8 cellular contexts compared by ENCODE assay signal in genomic region chr4:1856071-1856919, GRCh38. TPM values are rescaled to one million over a fixed set of nuclear protein-coding genes. Genes with fewer than 3 reads are reported as not detected.
A peak's percentile ranks its signal among the peaks of the same experiment; 100 is the strongest.
DNase-seq lines count a peak whose midpoint lies in the region; FAIRE-seq and TF ChIP-seq lines count a peak whose summit lies in the region.

TSS of gene LETM1 (minus strand) at chr4:1856156. CDS start at chr4:1855950, 206 bp downstream.

- TF ChIP-seq RAD21 in neural cell (conservative IDR thresholded peaks at IDR 0.05): no peak

- DNase-seq in ELR (ENCODE audit: low read depth) (peak; percentile 91), H54 (ENCODE audit: insufficient read length, low spot score) (peak; percentile 85), LoVo (ENCODE audit: low spot score) (peak; percentile 95), fibroblast of the aortic adventitia (ENCODE audit: low read depth) (peak; percentile 92), stomach (peak; percentile 96)
- DNase-seq in activated effector memory CD4-positive, alpha-beta T cell treated with Interleukin-2 at 50 U/mL for 16 hours: peak; percentile 88

- peak within 1 kb of the TSS; percentile 51 for H2AFZ ChIP-seq in neural cell (ENCODE audit: low read depth, low read length)

- no peaks in the 10 kb centered on the region for H3K36me3 ChIP-seq in neural cell (ENCODE audit: insufficient read depth, low read length)
- H3K36me3 ChIP-seq in stomach: no peaks in the 10 kb centered on the region

- WGBS in stomach, 5 donors: 0 to 1% (median 1%) methylated on average over 14 to 106 of the region's 106 CpGs; no CpG with 5 or more reads in 1 of the 5 donors

- peaks cover 37 to 58% (median 56%) of the 10 kb centered on the region in 4 donors for H3K4me1 ChIP-seq in stomach

- TF ChIP-seq EP300 in neural cell (conservative IDR thresholded peaks at IDR 0.05; ENCODE audit: poor library complexity, severe bottlenecking) (no peak), stomach (IDR thresholded peaks at IDR 0.05) (no peak)

- H4K20me1 ChIP-seq in neural cell (ENCODE audit: insufficient read depth): no peaks in the 10 kb centered on the region

- no peak for FAIRE-seq in H54 (lab: Jason Lieb, UNC)

- TF ChIP-seq POLR2A in H54 (IDR thresholded peaks at IDR 0.05; ENCODE audit: low read depth, low read length) (peak; percentile 73), Raji (IDR thresholded peaks at IDR 0.05; ENCODE audit: insufficient read depth, low read depth, low read length) (peak; percentile 91), stomach (IDR thresholded peaks at IDR 0.05) (peak in 1 of 4 donors; percentile 32)

- H3K79me2 ChIP-seq in neural cell (replicated peaks; ENCODE audit: insufficient read depth, low read length): peaks cover 13% of the 10 kb centered on the region

- no peaks in the 10 kb centered on the region for H3K27me3 ChIP-seq in neural cell (ENCODE audit: insufficient read depth, low read depth, low read length)
- no peaks in the 10 kb centered on the region for H3K27me3 ChIP-seq in stomach

- H3K9me3 ChIP-seq in neural cell (ENCODE audit: low read length): no peaks in the 10 kb centered on the region
- H3K9me3 ChIP-seq in stomach: no peaks in the 10 kb centered on the region

- no peaks in the 10 kb centered on the region for H3K9me2 ChIP-seq in neural cell (ENCODE audit: insufficient read depth, low read length)

- intact Hi-C loops in stomach (cut with DNase I; ENCODE audit: low total_unique reads): no loop called here

- no peak for TF ChIP-seq CTCF in fibroblast of the aortic adventitia (IDR thresholded peaks at IDR 0.05; ENCODE audit: insufficient read depth, low read length)
- TF ChIP-seq CTCF in neural cell (IDR thresholded peaks at IDR 0.05; ENCODE audit: poor library complexity, severe bottlenecking): peak; percentile 31
- TF ChIP-seq CTCF in stomach (IDR thresholded peaks at IDR 0.05): no peak

- H3K4me2 ChIP-seq in neural cell (ENCODE audit: low read length): peak within 1 kb of the TSS; percentile 48

- no peaks in the 10 kb centered on the region for H3F3A ChIP-seq in neural cell (ENCODE audit: insufficient read depth, low read length, poor library complexity, severe bottlenecking)

- H3K4me3 ChIP-seq in fibroblast of the aortic adventitia (ENCODE audit: low read depth, low read length) (peak within 1 kb of the TSS; percentile 92), neural cell (ENCODE audit: low read length) (peak within 1 kb of the TSS; percentile 98), stomach (peak within 1 kb of the TSS; percentile 71 to 98 (median 90))

- H3K27ac ChIP-seq in neural cell (ENCODE audit: low read length) (peak within 1 kb of the TSS; percentile 44), stomach (peak within 1 kb of the TSS; percentile 79 to 94 (median 91))

- H3K9ac ChIP-seq in neural cell (ENCODE audit: low read length): peak within 1 kb of the TSS; percentile 74

TF ChIP-seq in neural cell, 6 proteins besides CTCF, POLR2A, EP300 and RAD21:
- TF ChIP-seq REST (IDR thresholded peaks at IDR 0.05; ENCODE audit: borderline replicate concordance) (no peak), SMC3 (conservative IDR thresholded peaks at IDR 0.05; ENCODE audit: poor library complexity) (peak; percentile 14), MXI1 (conservative IDR thresholded peaks at IDR 0.05; ENCODE audit: poor library complexity, severe bottlenecking) (peak; percentile 86), TAF1 (IDR thresholded peaks at IDR 0.05; ENCODE audit: low read depth) (no peak), POLR2AphosphoS5 (IDR thresholded peaks at IDR 0.05) (peak; percentile 54), EZH2 (IDR thresholded peaks at IDR 0.05; ENCODE audit: borderline replicate concordance, insufficient read depth, low read length, poor library complexity, severe bottlenecking) (no peak)

RNA-seq across cellular contexts. Expression of gene LETM1, which starts in this region (rescaled TPM):
- total RNA-seq in fibroblast of the aortic adventitia (ENCODE audit: low replicate concordance) (51.1 and 51.7 TPM in 2 replicates), stomach (100 to 1,000 TPM in 1 of 5 donors, 10 to 100 TPM in 4; 46.4 to 255 (median 58.9) TPM)
- polyA plus RNA-seq in neural cell (38.9 and 41.7 TPM in 2 replicates), stomach (10 to 100 TPM in 2 of 3 donors, 1 to 10 TPM in 1; 5.3 to 12.2 (median 10.3) TPM)
- polyA minus RNA-seq in neural cell: 72.2 and 80.6 TPM in 2 replicates

Comparison
In these comparisons a context has a peak if more than half of its experiments do, and no peak if none do; other contexts are left out.
1. Peak in every context shown above with its lines: DNase-seq, H3K4me3 ChIP-seq and H3K27ac ChIP-seq.